In the genomic region with DNA sequence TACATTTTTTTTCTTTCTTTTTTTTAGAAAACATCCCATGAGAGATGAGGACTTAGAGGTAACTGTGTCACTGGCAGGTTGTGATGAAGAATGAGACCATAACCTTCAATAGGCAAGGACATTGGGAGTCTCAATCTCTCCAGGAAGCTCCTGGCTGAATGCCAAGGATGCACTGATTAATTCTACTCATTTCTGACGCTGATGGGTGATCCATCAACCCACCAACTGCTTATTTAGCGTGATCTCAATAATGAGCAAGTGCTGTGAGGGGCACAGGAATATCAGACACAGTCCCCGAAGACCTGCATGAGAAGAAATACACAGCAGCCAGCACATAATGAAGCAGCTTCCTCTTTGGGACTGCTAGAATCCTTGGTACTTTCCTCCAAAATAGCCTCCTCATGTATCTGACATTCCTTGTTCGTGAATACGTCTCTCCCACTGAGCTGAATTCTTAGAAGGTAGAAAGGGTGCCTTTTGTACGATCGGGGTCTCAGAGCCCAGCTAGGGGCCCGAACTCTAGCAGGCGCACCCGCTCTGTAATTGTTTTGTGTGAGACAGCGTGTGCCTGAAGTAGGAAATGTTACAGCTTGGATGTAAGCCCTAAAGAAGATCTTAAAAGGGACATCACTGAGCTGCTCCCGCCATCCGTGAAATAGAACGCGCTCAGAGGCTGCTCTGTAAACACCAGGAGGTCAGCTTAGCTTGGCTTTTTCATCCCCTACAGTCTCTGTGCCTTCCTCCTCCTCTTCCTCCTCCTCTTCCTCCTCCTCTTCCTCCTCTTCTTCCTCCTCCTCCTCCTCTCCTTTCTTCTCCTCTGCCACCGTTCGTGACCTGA, we compare ENCODE assay signal across 1 cellular context.
A peak's percentile ranks its signal among the peaks of the same experiment; 100 is the strongest.
TF ChIP-seq lines count a peak whose summit lies in the region.

No MANE protein-coding gene starts in this region.

TF ChIP-seq in SK-N-SH, 30 proteins besides CTCF, POLR2A, EP300 and RAD21 (continued from another document):
- TF ChIP-seq GATA2 (CRISPR knock-in tag; IDR thresholded peaks at IDR 0.05): no peak
- no peak for TF ChIP-seq SIN3A (IDR thresholded peaks at IDR 0.05; ENCODE audit: borderline replicate concordance, low read depth, low read length)
- TF ChIP-seq RXRA (IDR thresholded peaks at IDR 0.05; ENCODE audit: borderline replicate concordance, low read depth): peak; percentile 41; the same call in 1 of the 2 replicates
- peak; percentile 18; the same call in 1 of the 2 replicates for TF ChIP-seq TCF12 (IDR thresholded peaks at IDR 0.05)
- no peak for TF ChIP-seq MEF2A (IDR thresholded peaks at IDR 0.05; ENCODE audit: borderline replicate concordance, low read depth)
- no peak for TF ChIP-seq TAF1 (IDR thresholded peaks at IDR 0.05; ENCODE audit: borderline replicate concordance, low read depth, low read length)
- peak; percentile 88 for TF ChIP-seq NFIC (IDR thresholded peaks at IDR 0.05; ENCODE audit: borderline replicate concordance)
- TF ChIP-seq, protein P1, sequence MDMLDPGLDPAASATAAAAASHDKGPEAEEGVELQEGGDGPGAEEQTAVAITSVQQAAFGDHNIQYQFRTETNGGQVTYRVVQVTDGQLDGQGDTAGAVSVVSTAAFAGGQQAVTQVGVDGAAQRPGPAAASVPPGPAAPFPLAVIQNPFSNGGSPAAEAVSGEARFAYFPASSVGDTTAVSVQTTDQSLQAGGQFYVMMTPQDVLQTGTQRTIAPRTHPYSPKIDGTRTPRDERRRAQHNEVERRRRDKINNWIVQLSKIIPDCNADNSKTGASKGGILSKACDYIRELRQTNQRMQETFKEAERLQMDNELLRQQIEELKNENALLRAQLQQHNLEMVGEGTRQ (IDR thresholded peaks at IDR 0.05; ENCODE audit: borderline replicate concordance, low read depth, low read length): no peak
- TF ChIP-seq, protein P2, sequence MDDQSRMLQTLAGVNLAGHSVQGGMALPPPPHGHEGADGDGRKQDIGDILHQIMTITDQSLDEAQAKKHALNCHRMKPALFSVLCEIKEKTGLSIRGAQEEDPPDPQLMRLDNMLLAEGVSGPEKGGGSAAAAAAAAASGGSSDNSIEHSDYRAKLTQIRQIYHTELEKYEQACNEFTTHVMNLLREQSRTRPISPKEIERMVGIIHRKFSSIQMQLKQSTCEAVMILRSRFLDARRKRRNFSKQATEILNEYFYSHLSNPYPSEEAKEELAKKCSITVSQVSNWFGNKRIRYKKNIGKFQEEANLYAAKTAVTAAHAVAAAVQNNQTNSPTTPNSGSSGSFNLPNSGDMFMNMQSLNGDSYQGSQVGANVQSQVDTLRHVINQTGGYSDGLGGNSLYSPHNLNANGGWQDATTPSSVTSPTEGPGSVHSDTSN (IDR thresholded peaks at IDR 0.05): peak; percentile 87
- TF ChIP-seq RCOR1 (IDR thresholded peaks at IDR 0.05; ENCODE audit: low read length): no peak
- TF ChIP-seq, protein P3, sequence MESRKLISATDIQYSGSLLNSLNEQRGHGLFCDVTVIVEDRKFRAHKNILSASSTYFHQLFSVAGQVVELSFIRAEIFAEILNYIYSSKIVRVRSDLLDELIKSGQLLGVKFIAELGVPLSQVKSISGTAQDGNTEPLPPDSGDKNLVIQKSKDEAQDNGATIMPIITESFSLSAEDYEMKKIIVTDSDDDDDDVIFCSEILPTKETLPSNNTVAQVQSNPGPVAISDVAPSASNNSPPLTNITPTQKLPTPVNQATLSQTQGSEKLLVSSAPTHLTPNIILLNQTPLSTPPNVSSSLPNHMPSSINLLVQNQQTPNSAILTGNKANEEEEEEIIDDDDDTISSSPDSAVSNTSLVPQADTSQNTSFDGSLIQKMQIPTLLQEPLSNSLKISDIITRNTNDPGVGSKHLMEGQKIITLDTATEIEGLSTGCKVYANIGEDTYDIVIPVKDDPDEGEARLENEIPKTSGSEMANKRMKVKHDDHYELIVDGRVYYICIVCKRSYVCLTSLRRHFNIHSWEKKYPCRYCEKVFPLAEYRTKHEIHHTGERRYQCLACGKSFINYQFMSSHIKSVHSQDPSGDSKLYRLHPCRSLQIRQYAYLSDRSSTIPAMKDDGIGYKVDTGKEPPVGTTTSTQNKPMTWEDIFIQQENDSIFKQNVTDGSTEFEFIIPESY (IDR thresholded peaks at IDR 0.05; ENCODE audit: borderline replicate concordance, low read depth): no peak
- TF ChIP-seq FOXM1 (IDR thresholded peaks at IDR 0.05; ENCODE audit: low read depth): no peak
